Comparison of ENCODE assay signal across 8 cellular contexts in the genomic region with DNA sequence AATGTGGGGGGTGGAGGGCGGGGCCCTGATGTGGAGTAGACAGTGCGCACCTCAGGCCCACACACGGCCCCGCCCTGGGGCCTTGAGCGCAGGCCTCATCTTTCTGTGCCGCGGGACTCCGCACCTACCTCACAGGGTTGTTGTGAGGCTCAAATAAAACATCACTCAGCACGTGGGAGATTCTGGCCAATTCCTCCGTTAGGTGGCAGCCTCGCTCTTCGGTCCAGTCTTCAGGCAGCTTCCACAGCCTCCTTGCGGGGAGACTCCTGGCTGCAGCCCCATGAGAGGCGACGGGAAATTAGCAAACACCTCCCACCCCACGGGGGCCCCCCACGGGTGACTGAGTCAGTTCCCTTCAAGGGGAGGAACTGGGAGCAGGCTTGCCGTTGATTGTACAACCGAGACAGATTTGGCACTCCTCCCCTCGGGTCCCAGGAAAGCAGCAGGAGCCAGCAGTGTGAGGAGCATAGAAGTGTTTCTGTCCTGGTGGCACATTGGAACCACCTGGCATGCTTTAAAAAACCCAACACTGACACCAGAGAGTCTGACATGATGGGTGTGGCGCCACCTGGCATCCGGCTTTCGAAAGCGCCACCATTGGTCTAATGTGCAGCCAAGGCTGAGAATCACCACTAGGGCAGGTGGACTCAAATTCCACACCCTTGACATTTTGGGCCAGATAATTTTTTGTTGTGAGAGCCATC. TPM values are rescaled to one million over a fixed set of nuclear protein-coding genes. Genes with fewer than 3 reads are reported as not detected.
DNase-seq lines count a peak whose midpoint lies in the region; ATAC-seq, FAIRE-seq and TF ChIP-seq lines count a peak whose summit lies in the region.

No MANE protein-coding gene starts in this region.

- DNase-seq in AG10803 (ENCODE audit: low read depth) (peak; percentile 65), HFF-Myc (ENCODE audit: extremely low read depth, low read depth) (no peak), endothelial cell of umbilical vein (ENCODE audit: low read depth, low spot score) (peak; percentile 49), LoVo (ENCODE audit: low spot score) (no peak)
- no peak for DNase-seq in naive thymus-derived CD4-positive, alpha-beta T cell
- DNase-seq in effector CD8-positive, alpha-beta T cell (lab: John Stamatoyannopoulos, UW), result no peak

- intact Hi-C loops in endothelial cell of umbilical vein (cut with micrococcal nuclease), result loop anchor here (10.0 kb wide), 1 partner anchor 96 kb away; no protein-coding TSS in a partner anchor
- intact Hi-C loops in naive thymus-derived CD4-positive, alpha-beta T cell (cut with micrococcal nuclease), result loop anchor here in 1 of 2 donors (10.0 kb wide), 1 partner anchor 796 kb away; a partner anchor contains a TSS

- peaks cover 0 to 7% (median 0%) of the 10 kb centered on the region in 5 donors for H3K36me3 Mint-ChIP-seq in naive thymus-derived CD4-positive, alpha-beta T cell

- H3K27me3 ChIP-seq in OCI-LY3 (ENCODE audit: low read depth, low read length) (no peaks in the 10 kb centered on the region), endothelial cell of umbilical vein (ENCODE audit: control insufficient read depth in 2 of 2, insufficient read depth in 2 of 2, low read length in 2 of 2) (peaks cover 0 to 4% of the 10 kb centered on the region in 2 experiments)
- no peaks in the 10 kb centered on the region for H3K27me3 ChIP-seq in naive thymus-derived CD4-positive, alpha-beta T cell (ENCODE audit: control insufficient read depth in 2 of 2, insufficient read depth in 2 of 2, low read length in 2 of 2)

- H3K9me3 ChIP-seq in OCI-LY3 (ENCODE audit: insufficient read depth, low read length) (no peaks in the 10 kb centered on the region), endothelial cell of umbilical vein (replicated peaks; ENCODE audit: control insufficient read depth, insufficient read depth, low read length) (no peaks in the 10 kb centered on the region)
- H3K9me3 ChIP-seq in naive thymus-derived CD4-positive, alpha-beta T cell (ENCODE audit: control insufficient read depth in 2 of 3, low read length in 3 of 3), result no peaks in the 10 kb centered on the region

- H3K27ac ChIP-seq in OCI-LY3 (ENCODE audit: low read length) (no peak overlapping the region), endothelial cell of umbilical vein (ENCODE audit: insufficient read depth, low read depth, low read length) (no peak overlapping the region)
- no peak overlapping the region for H3K27ac ChIP-seq in naive thymus-derived CD4-positive, alpha-beta T cell (ENCODE audit: low read depth, low read length)

- peaks cover 0 to 1% (median 0%) of the 10 kb centered on the region in 11 donors for H3K9me3 Mint-ChIP-seq in naive thymus-derived CD4-positive, alpha-beta T cell

- H3K9me1 ChIP-seq in endothelial cell of umbilical vein (replicated peaks; ENCODE audit: control insufficient read depth, extremely low read depth, insufficient read depth, low read length), result no peaks in the 10 kb centered on the region

- peaks cover 17 to 28% (median 24%) of the 10 kb centered on the region in 7 donors for H3K4me1 Mint-ChIP-seq in naive thymus-derived CD4-positive, alpha-beta T cell

- TF ChIP-seq CTCF in AG10803 (conservative IDR thresholded peaks at IDR 0.05; ENCODE audit: low read length) (peak; percentile 64), HFF-Myc (IDR thresholded peaks at IDR 0.05; ENCODE audit: low read depth, low read length, missing control alignments) (peak; percentile 44), OCI-LY3 (IDR thresholded peaks at IDR 0.05; ENCODE audit: low read depth, low read length) (peak; percentile 49; the same call in 1 of the 2 replicates), endothelial cell of umbilical vein (IDR thresholded peaks at IDR 0.05; ENCODE audit: extremely low read depth in 1 of 2, insufficient read depth in 1 of 2, low read depth in 1 of 2, low read length in 2 of 2) (peak; percentile 33 to 46)

- no TSS peak for BruUV-seq in endothelial cell of umbilical vein (replicated peaks; lab: Mats Ljungman, UMichigan)

- no peak for FAIRE-seq in endothelial cell of umbilical vein (lab: Jason Lieb, UNC)

- TF ChIP-seq POLR2A in endothelial cell of umbilical vein (IDR thresholded peaks at IDR 0.05; ENCODE audit: low read depth, low read length), result no peak

- H3K4me2 ChIP-seq in OCI-LY3 (ENCODE audit: low read length) (no peak overlapping the region), endothelial cell of umbilical vein (ENCODE audit: insufficient read depth, low read length) (no peak overlapping the region)

- no peak overlapping the region for H3K4me3 Mint-ChIP-seq in naive thymus-derived CD4-positive, alpha-beta T cell

- POLR2A ChIA-PET in endothelial cell of umbilical vein (lab: Charles Lee), result no interaction called here
- POLR2A ChIA-PET in naive thymus-derived CD4-positive, alpha-beta T cell (lab: Charles Lee), result no interaction called here

- H3K4me1 ChIP-seq in OCI-LY3 (ENCODE audit: low read length), result peaks cover 9% of the 10 kb centered on the region
- H3K4me1 ChIP-seq in endothelial cell of umbilical vein (ENCODE audit: control insufficient read depth, extremely low read depth, insufficient read depth, low read length), result no peaks in the 10 kb centered on the region
- peaks cover 0 to 5% of the 10 kb centered on the region in 2 donors for H3K4me1 ChIP-seq in naive thymus-derived CD4-positive, alpha-beta T cell (ENCODE audit: control insufficient read depth in 2 of 2, insufficient read depth in 2 of 2, low read length in 2 of 2)

- no peaks in the 10 kb centered on the region for H3K27me3 Mint-ChIP-seq in naive thymus-derived CD4-positive, alpha-beta T cell

- dilution Hi-C loops in endothelial cell of umbilical vein (cut with MboI; ENCODE audit: extremely low pct_ligation_motif_present, low sequenced_read_pairs), result no loop called here

- no peak overlapping the region for H3K27ac Mint-ChIP-seq in naive thymus-derived CD4-positive, alpha-beta T cell

- peak; percentile 68 for ATAC-seq in naive thymus-derived CD4-positive, alpha-beta T cell
- no peak for ATAC-seq in HG03135 (IDR thresholded peaks at IDR 0.05; ENCODE audit: unreplicated experiment)

- H3K4me3 ChIP-seq in AG10803 (ENCODE audit: low read length), result no peak overlapping the region
- no peak overlapping the region for H3K4me3 ChIP-seq in HFF-Myc (replicated peaks; ENCODE audit: low read depth, low read length)
- no peak overlapping the region for H3K4me3 ChIP-seq in OCI-LY3 (ENCODE audit: low read length)
- H3K4me3 ChIP-seq in endothelial cell of umbilical vein (replicated peaks in 1 of 3; ENCODE audit: insufficient read depth in 1 of 3, low read depth in 1 of 3, low read length in 3 of 3), result no peak overlapping the region
- no peak overlapping the region for H3K4me3 ChIP-seq in naive thymus-derived CD4-positive, alpha-beta T cell (ENCODE audit: low read length)

- H2AFZ ChIP-seq in OCI-LY3 (ENCODE audit: low read depth, low read length) (no peak overlapping the region), endothelial cell of umbilical vein (ENCODE audit: low read depth, low read length) (no peak overlapping the region)

- no peak overlapping the region for H3K9ac ChIP-seq in OCI-LY3 (ENCODE audit: low read length)
- no peak overlapping the region for H3K9ac ChIP-seq in endothelial cell of umbilical vein (replicated peaks; ENCODE audit: extremely low read depth, insufficient read depth, low read length)

- CTCF ChIA-PET in endothelial cell of umbilical vein (lab: Charles Lee), result interaction anchor here (0.7 to 1.4 kb wide), 5 partner anchors 147 to 765 kb away, joined by 3 to 6 read pairs (median 3); no protein-coding TSS in a partner anchor
- CTCF ChIA-PET in naive thymus-derived CD4-positive, alpha-beta T cell (lab: Charles Lee), result no interaction called here

- H3K79me2 ChIP-seq in OCI-LY3 (ENCODE audit: low read length) (peaks cover 25% of the 10 kb centered on the region), endothelial cell of umbilical vein (ENCODE audit: control insufficient read depth, insufficient read depth, low read length) (peaks cover 2% of the 10 kb centered on the region)

- H4K20me1 ChIP-seq in OCI-LY3 (ENCODE audit: insufficient read depth, low read length) (peaks cover 20% of the 10 kb centered on the region), endothelial cell of umbilical vein (replicated peaks; ENCODE audit: control insufficient read depth, extremely low read depth, insufficient read depth, low read length) (no peaks in the 10 kb centered on the region)

- H3K36me3 ChIP-seq in OCI-LY3 (replicated peaks; ENCODE audit: low read depth, low read length) (peaks cover 22% of the 10 kb centered on the region), endothelial cell of umbilical vein (ENCODE audit: control insufficient read depth in 2 of 2, extremely low read depth in 1 of 2, insufficient read depth in 2 of 2, low read length in 2 of 2) (no peaks in the 10 kb centered on the region)
- peaks cover 0 to 8% (median 5%) of the 10 kb centered on the region in 3 experiments for H3K36me3 ChIP-seq in naive thymus-derived CD4-positive, alpha-beta T cell (ENCODE audit: control insufficient read depth in 2 of 3, insufficient read depth in 3 of 3, low read length in 3 of 3)

TF ChIP-seq in endothelial cell of umbilical vein, 7 proteins besides CTCF, POLR2A, EP300 and RAD21 (continues in another document):
- no peak for TF ChIP-seq GATA2 (IDR thresholded peaks at IDR 0.05; ENCODE audit: insufficient read depth, insufficient read length, low read depth, low read length)

RNA-seq across cellular contexts. Expression of a gene that starts 7.6 kb away (rescaled TPM):
- total RNA-seq in endothelial cell of umbilical vein, result 5.2 and 5.9 TPM in 2 replicates
- 3.4 and 3.7 TPM in 2 replicates for polyA plus RNA-seq in endothelial cell of umbilical vein
- 2.0 and 2.8 TPM in 2 replicates for polyA plus RNA-seq in endothelial cell of umbilical vein (2011; cell fraction: cytosol; rRNA removed)
- 2.1 and 2.6 TPM in 2 replicates for polyA plus RNA-seq in endothelial cell of umbilical vein (2011; cell fraction: nucleus; rRNA removed)
- 2.5 and 3.6 TPM in 2 replicates for polyA plus RNA-seq in endothelial cell of umbilical vein (2012)
- 1.1 and 1.6 TPM in 2 replicates for polyA minus RNA-seq in endothelial cell of umbilical vein
- 6.6 TPM for polyA minus RNA-seq in endothelial cell of umbilical vein (2011; cell fraction: cytosol; rRNA and poly(A)+ RNA removed)
- polyA minus RNA-seq in endothelial cell of umbilical vein (2011; cell fraction: nucleus; rRNA and poly(A)+ RNA removed), result 1.8 and 1.9 TPM in 2 replicates
- total RNA-seq in naive thymus-derived CD4-positive, alpha-beta T cell, result 10 to 100 TPM in 3 of 5 experiments, 1 to 10 TPM in 2; 3.8 to 15.6 (median 13.3) TPM
- polyA plus RNA-seq in naive thymus-derived CD4-positive, alpha-beta T cell, result 1 to 10 TPM; 3.1 to 9.3 TPM

RNA-seq across cellular contexts. Expression of a gene that starts 17.3 kb away (rescaled TPM):
- 9.8 and 11.3 TPM in 2 replicates for total RNA-seq in endothelial cell of umbilical vein
- 15.7 and 16.2 TPM in 2 replicates for polyA plus RNA-seq in endothelial cell of umbilical vein
- polyA plus RNA-seq in endothelial cell of umbilical vein (2011; cell fraction: cytosol; rRNA removed), result 12.8 and 13.7 TPM in 2 replicates
- 24.3 and 25.4 TPM in 2 replicates for polyA plus RNA-seq in endothelial cell of umbilical vein (2011; cell fraction: nucleus; rRNA removed)
- 9.2 and 12.6 TPM in 2 replicates for polyA plus RNA-seq in endothelial cell of umbilical vein (2012)
- polyA minus RNA-seq in endothelial cell of umbilical vein, result 13.1 and 16.5 TPM in 2 replicates
- 21.6 TPM for polyA minus RNA-seq in endothelial cell of umbilical vein (2011; cell fraction: cytosol; rRNA and poly(A)+ RNA removed)
- 4.8 and 6.3 TPM in 2 replicates for polyA minus RNA-seq in endothelial cell of umbilical vein (2011; cell fraction: nucleus; rRNA and poly(A)+ RNA removed)
- total RNA-seq in naive thymus-derived CD4-positive, alpha-beta T cell, result 10 to 100 TPM in 1 of 5 experiments, 1 to 10 TPM in 4; 1.6 to 10.9 (median 5.1) TPM
- polyA plus RNA-seq in naive thymus-derived CD4-positive, alpha-beta T cell, result 1 to 10 TPM; 5.3 to 7.7 TPM

Comparison
In these comparisons a context has a peak if more than half of its experiments do, and no peak if none do; other contexts are left out.
1. DNase-seq: peak in AG10803 (single experiment) and endothelial cell of umbilical vein (single experiment); none in HFF-Myc (single experiment), naive thymus-derived CD4-positive, alpha-beta T cell (0 of 9), effector CD8-positive, alpha-beta T cell (single experiment) and LoVo (single experiment).
2. Peak in every context shown above with its lines, with median percentiles within 50 percentile points of each other: CTCF ChIP-seq.